17 cellular contexts compared by ENCODE assay signal in genomic region chr4:54571293-54571723, GRCh38.
A peak's percentile ranks its signal among the peaks of the same experiment; 100 is the strongest.
DNase-seq lines count a peak whose midpoint lies in the region; ATAC-seq and TF ChIP-seq lines count a peak whose summit lies in the region.
"Had no signal": no experiment of that assay in that cellular context is flagged by ENCODE, and none has a peak within 500 bp of the region (broad histone marks: within the 10 kb centered on the region; RNA-seq: fewer than 3 reads in every experiment).

No MANE protein-coding gene starts in this region.

- no TSS peak for BruUV-seq in OCI-LY7 (replicated peaks; lab: Mats Ljungman, UMichigan)

- no peaks in the 10 kb centered on the region for H3K36me3 ChIP-seq in BLaER1 treated with 17β-estradiol and CSF1 and Interleukin-3, amounts not matched to agents 10 nM and 100 nM
- H3K36me3 ChIP-seq in Loucy (ENCODE audit: insufficient read depth, low read length): no peaks in the 10 kb centered on the region
- no peaks in the 10 kb centered on the region for H3K36me3 ChIP-seq in OCI-LY7 (ENCODE audit: insufficient read depth, low read length)

- H3K79me2 ChIP-seq in Loucy (ENCODE audit: insufficient read depth, low read length) (no peaks in the 10 kb centered on the region), OCI-LY7 (ENCODE audit: insufficient read depth, low read depth, low read length) (no peaks in the 10 kb centered on the region)

- no peak overlapping the region for H3K27ac ChIP-seq in BLaER1 treated with 17β-estradiol and CSF1 and Interleukin-3, amounts not matched to agents 10 nM and 100 nM
- H3K27ac ChIP-seq in OCI-LY7 (ENCODE audit: low read depth, low read length, poor library complexity, severe bottlenecking): no peak overlapping the region
- H3K27ac ChIP-seq: GM23248, KMS-11, SK-N-MC had no signal

- CTCF ChIA-PET in OCI-LY7 (lab: Charles Lee; ENCODE audit: unreplicated experiment): no interaction called here

- H3K4me3 ChIP-seq in BLaER1 treated with 17β-estradiol and CSF1 and Interleukin-3, amounts not matched to agents 10 nM and 100 nM: no peak overlapping the region
- H3K4me3 ChIP-seq in Loucy (ENCODE audit: low read length, poor library complexity, severe bottlenecking): no peak overlapping the region
- H3K4me3 ChIP-seq in OCI-LY7 (ENCODE audit: low read depth, low read length, poor library complexity, severe bottlenecking): no peak overlapping the region
- H3K4me3 ChIP-seq: GM23248, SK-N-MC had no signal

- H3K9me2 ChIP-seq in Loucy (replicated peaks; ENCODE audit: low read depth, low read length) (no peaks in the 10 kb centered on the region), OCI-LY7 (ENCODE audit: insufficient read depth, low read length) (no peaks in the 10 kb centered on the region)

- no peaks in the 10 kb centered on the region for H4K20me1 ChIP-seq in BLaER1 treated with 17β-estradiol and CSF1 and Interleukin-3, amounts not matched to agents 10 nM and 100 nM
- H4K20me1 ChIP-seq in Loucy (ENCODE audit: insufficient read depth, low read length, poor library complexity, severe bottlenecking) (no peaks in the 10 kb centered on the region), OCI-LY7 (ENCODE audit: insufficient read depth, low read length) (no peaks in the 10 kb centered on the region)

- ATAC-seq in GM19397 (IDR thresholded peaks at IDR 0.05; ENCODE audit: unreplicated experiment): no peak

- no peak for TF ChIP-seq CTCF in Loucy (conservative IDR thresholded peaks at IDR 0.05; ENCODE audit: low read length)
- no peak for TF ChIP-seq CTCF in OCI-LY7 (conservative IDR thresholded peaks at IDR 0.05; ENCODE audit: low read length)

- H2AFZ ChIP-seq in Loucy (ENCODE audit: low read length) (no peak overlapping the region), OCI-LY7 (ENCODE audit: low read length) (no peak overlapping the region)
- H2AFZ ChIP-seq: GM23248 had no signal

- H3F3A ChIP-seq in Loucy (ENCODE audit: low read depth): no peaks in the 10 kb centered on the region

- H3K9ac ChIP-seq in BLaER1 treated with 17β-estradiol and CSF1 and Interleukin-3, amounts not matched to agents 10 nM and 100 nM: no peak overlapping the region
- no peak overlapping the region for H3K9ac ChIP-seq in Loucy (ENCODE audit: low read depth, low read length, poor library complexity, severe bottlenecking)
- H3K9ac ChIP-seq: GM23248, KMS-11 had no signal

- no peaks in the 10 kb centered on the region for H3K27me3 ChIP-seq in BLaER1 treated with 17β-estradiol and CSF1 and Interleukin-3, amounts not matched to agents 10 nM and 100 nM
- no peaks in the 10 kb centered on the region for H3K27me3 ChIP-seq in Loucy (ENCODE audit: insufficient read depth, low read length, poor library complexity, severe bottlenecking)

- no peaks in the 10 kb centered on the region; a peak in 1 of 22 replicates for H3K9me3 ChIP-seq in BLaER1 treated with 17β-estradiol and CSF1 and Interleukin-3, amounts not matched to agents 10 nM and 100 nM (replicated peaks in 1 of 11)
- H3K9me3 ChIP-seq in Loucy (ENCODE audit: insufficient read depth, low read depth, low read length) (no peaks in the 10 kb centered on the region), OCI-LY7 (ENCODE audit: low read length) (no peaks in the 10 kb centered on the region)

- peak; percentile 24 for DNase-seq in amniotic epithelial cell (ENCODE audit: low read depth)
- DNase-seq in inferior parietal cortex (ENCODE audit: extremely low spot score): peak; percentile 19
- DNase-seq in hippocampal formation (lab: John Stamatoyannopoulos, UW): no peak
- no peak for DNase-seq in GM03348 (ENCODE audit: low spot score)
- no peak for DNase-seq in OCI-LY7 (ENCODE audit: low spot score)
- DNase-seq: DMS53, GM23248, MM.1S, NCI-H1105, NCI-H187 treated with DMSO at 0.1 percent for 48 hours, NCI-H2171 treated with DMSO at 0.1 percent for 48 hours, NCI-H82 had no signal

- peak overlapping the region in 8 of 11 experiments; percentile 24 to 77 (median 58); a peak in 14 of 22 replicates for H3K4me2 ChIP-seq in BLaER1 treated with 17β-estradiol and CSF1 and Interleukin-3, amounts not matched to agents 10 nM and 100 nM
- peak overlapping the region; percentile 12 for H3K4me2 ChIP-seq in Loucy (ENCODE audit: low read depth, low read length, poor library complexity, severe bottlenecking)
- H3K4me2 ChIP-seq in OCI-LY7 (ENCODE audit: low read length): no peak overlapping the region
- H3K4me2 ChIP-seq: KMS-11 had no signal

- POLR2A ChIA-PET in OCI-LY7 (lab: Charles Lee): interaction anchor here (0.7 kb wide), 1 partner anchor 64 kb away, joined by 3 read pairs; no protein-coding TSS in a partner anchor

- intact Hi-C loops in OCI-LY7 (cut with micrococcal nuclease; ENCODE audit: unreplicated experiment): no loop called here

- peaks cover 0 to 21% (median 8%) of the 10 kb centered on the region in 10 experiments; a peak in 10 of 20 replicates for H3K4me1 ChIP-seq in BLaER1 treated with 17β-estradiol and CSF1 and Interleukin-3, amounts not matched to agents 10 nM and 100 nM
- H3K4me1 ChIP-seq in Loucy (ENCODE audit: insufficient read depth, low read length, poor library complexity, severe bottlenecking) (peaks cover 4% of the 10 kb centered on the region), OCI-LY7 (ENCODE audit: insufficient read depth, low read length, poor library complexity, severe bottlenecking) (no peaks in the 10 kb centered on the region)

Comparison
In these comparisons a context has a peak if more than half of its experiments do, and no peak if none do; other contexts are left out.
1. DNase-seq: peak in amniotic epithelial cell (single experiment) and inferior parietal cortex (single experiment); none in hippocampal formation (0 of 2), GM03348 (single experiment) and OCI-LY7 (single experiment).